Comparison of ENCODE assay signal across 24 cellular contexts in genomic region chr11:122686106-122686505, GRCh38. TPM values are rescaled to one million over a fixed set of nuclear protein-coding genes. Genes with fewer than 3 reads are reported as not detected.
DNase-seq lines count a peak whose midpoint lies in the region; ATAC-seq, FAIRE-seq and TF ChIP-seq lines count a peak whose summit lies in the region.
"Had no signal": no experiment of that assay in that cellular context is flagged by ENCODE, and none has a peak within 500 bp of the region (broad histone marks: within the 10 kb centered on the region; RNA-seq: fewer than 3 reads in every experiment).

No MANE protein-coding gene starts in this region.

- H3K4me1 ChIP-seq in spleen (peaks cover 8 to 95% (median 46%) of the 10 kb centered on the region in 6 donors), testis (no peaks in the 10 kb centered on the region)
- H3K4me1 ChIP-seq: psoas muscle had no signal

- DNase-seq in activated T-cell treated with anti-CD3 and anti-CD28 coated beads, Interleukin-2, amount 50 U/mL, for 24 hours = no peak
- DNase-seq in activated T-cell treated with anti-CD3 and anti-CD28 coated beads, Interleukin-2, amount 50 U/mL, for 1 hour = no peak
- DNase-seq in T-helper 17 cell = no peak
- peak; percentile 83 for DNase-seq in kidney glomerular epithelial cell (lab: John Stamatoyannopoulos, UW)
- DNase-seq in spleen = no peak
- no peak for DNase-seq in frontal cortex (ENCODE audit: low spot score in 2 of 2)
- no peak for DNase-seq in testis
- no peak for DNase-seq in CD1c-positive myeloid dendritic cell (ENCODE audit: extremely low spot score)
- DNase-seq: activated CD4-positive, alpha-beta T cell treated with anti-CD3 and anti-CD28 coated beads, Interleukin-2, amount 50 U/mL, for 4 hours; activated T-cell treated with anti-CD3 and anti-CD28 coated beads, Interleukin-2, amount 50 U/mL, for 48 hours; brain microvascular endothelial cell; erythroblast; NCI-H2029; NCI-H524; psoas muscle; SHP77; stimulated activated CD4-positive, alpha-beta T cell treated with anti-CD3 and anti-CD28 coated beads, Interleukin-12 subunit alpha, Interleukin-12 subunit beta, amount 100 ng/mL, for 4 hours; T-helper 1 cell had no signal

- H3K36me3 Mint-ChIP-seq in activated T-cell treated with anti-CD3 and anti-CD28 coated beads, Interleukin-2, amount 50 U/mL, for 24 hours (ENCODE audit: low read depth) = peaks cover 2% of the 10 kb centered on the region
- H3K36me3 Mint-ChIP-seq in T-helper 17 cell (ENCODE audit: low read depth) = peaks cover 4% of the 10 kb centered on the region
- H3K36me3 Mint-ChIP-seq: type B pancreatic cell had no signal

- FAIRE-seq in frontal cortex (lab: Jason Lieb, UNC) = no peak
- FAIRE-seq: H54, K562 had no signal

- TF ChIP-seq CTCF in spleen (IDR thresholded peaks at IDR 0.05 in 8 of 11, conservative IDR thresholded peaks at IDR 0.05 in 3 of 11) = no peak
- TF ChIP-seq CTCF in testis (IDR thresholded peaks at IDR 0.05) = no peak

- no peaks in the 10 kb centered on the region for H3K27me3 Mint-ChIP-seq in activated T-cell treated with anti-CD3 and anti-CD28 coated beads, Interleukin-2, amount 50 U/mL, for 24 hours
- H3K27me3 Mint-ChIP-seq in T-helper 17 cell = no peaks in the 10 kb centered on the region
- H3K27me3 Mint-ChIP-seq: activated naive CD4-positive, alpha-beta T cell treated with anti-CD3 and anti-CD28 coated beads, Interleukin-2, amount 50 U/mL, for 24 hours; type B pancreatic cell had no signal

- H3K4me1 Mint-ChIP-seq in activated T-cell treated with anti-CD3 and anti-CD28 coated beads, Interleukin-2, amount 50 U/mL, for 24 hours (ENCODE audit: low read depth) = peaks cover 70% of the 10 kb centered on the region
- peaks cover 20% of the 10 kb centered on the region for H3K4me1 Mint-ChIP-seq in T-helper 17 cell

- 63 to 76% (median 71%) methylated on average over 8 of the region's 8 CpGs for WGBS in spleen, 5 donors
- 74 to 77% methylated on average over 8 of the region's 8 CpGs for WGBS in testis, 2 donors

- peak overlapping the region; percentile 86 for H3K27ac Mint-ChIP-seq in activated T-cell treated with anti-CD3 and anti-CD28 coated beads, Interleukin-2, amount 50 U/mL, for 24 hours
- H3K27ac Mint-ChIP-seq in T-helper 17 cell = peak overlapping the region; percentile 21
- H3K27ac Mint-ChIP-seq: activated naive CD4-positive, alpha-beta T cell treated with anti-CD3 and anti-CD28 coated beads, Interleukin-2, amount 50 U/mL, for 24 hours; type B pancreatic cell had no signal

- no peak for ATAC-seq in T-helper 17 cell
- ATAC-seq: K562, psoas muscle had no signal

- H3K27me3 ChIP-seq in spleen (replicated peaks in 1 of 7) (no peaks in the 10 kb centered on the region), testis (no peaks in the 10 kb centered on the region)
- H3K27me3 ChIP-seq: brain microvascular endothelial cell had no signal

- H3K4me3 ChIP-seq in spleen = no peak overlapping the region
- no peak overlapping the region for H3K4me3 ChIP-seq in testis
- H3K4me3 ChIP-seq: K562, psoas muscle had no signal

- H3K27ac ChIP-seq in spleen = peak overlapping the region in 5 of 8 donors; percentile 27 to 57 (median 32)
- H3K27ac ChIP-seq in testis = no peak overlapping the region
- H3K27ac ChIP-seq: brain microvascular endothelial cell, C4-2B, psoas muscle, VCaP had no signal

- TF ChIP-seq POLR2A in spleen (IDR thresholded peaks at IDR 0.05) = no peak
- no peak for TF ChIP-seq POLR2A in testis (IDR thresholded peaks at IDR 0.05)

- intact Hi-C loops in spleen (cut with DNase I; ENCODE audit: low total_unique reads) (no loop called here), testis (cut with DNase I; ENCODE audit: low total_unique reads) (no loop called here)

- no peaks in the 10 kb centered on the region for H3K9me3 Mint-ChIP-seq in activated T-cell treated with anti-CD3 and anti-CD28 coated beads, Interleukin-2, amount 50 U/mL, for 24 hours
- H3K9me3 Mint-ChIP-seq: type B pancreatic cell had no signal

- no peak overlapping the region for H3K4me3 Mint-ChIP-seq in activated T-cell treated with anti-CD3 and anti-CD28 coated beads, Interleukin-2, amount 50 U/mL, for 24 hours
- no peak overlapping the region for H3K4me3 Mint-ChIP-seq in T-helper 17 cell
- H3K4me3 Mint-ChIP-seq: activated naive CD4-positive, alpha-beta T cell treated with anti-CD3 and anti-CD28 coated beads, Interleukin-2, amount 50 U/mL, for 24 hours; type B pancreatic cell had no signal

- H3K36me3 ChIP-seq in spleen (peaks cover 0 to 9% (median 0%) of the 10 kb centered on the region in 6 donors), testis (ENCODE audit: low read depth, missing control alignments) (no peaks in the 10 kb centered on the region)
- H3K36me3 ChIP-seq: brain microvascular endothelial cell had no signal

- no peaks in the 10 kb centered on the region for H3K9me3 ChIP-seq in T-helper 17 cell (ENCODE audit: control insufficient read depth, low read length, poor library complexity, severe bottlenecking)
- no peaks in the 10 kb centered on the region for H3K9me3 ChIP-seq in spleen
- no peaks in the 10 kb centered on the region for H3K9me3 ChIP-seq in testis
- H3K9me3 ChIP-seq: psoas muscle had no signal

RNA-seq across cellular contexts. Expression of gene UBASH3B, which starts 30.6 kb away (rescaled TPM):
- total RNA-seq in T-helper 17 cell (10 to 100 TPM; 22.6 to 23.6 TPM), spleen (100 to 1,000 TPM in 4 of 7 donors, 10 to 100 TPM in 3; 68.2 to 190 (median 156) TPM), frontal cortex (24.1 TPM), testis (10 to 100 TPM; 14.6 to 20.4 TPM)
- polyA plus RNA-seq in spleen (10 to 100 TPM in 1 of 3 donors, 1 to 10 TPM in 2; 4.4 to 17.8 (median 6.7) TPM), testis (ENCODE audit: insufficient read depth, low read depth, low replicate concordance) (3.9 TPM)

Comparison
In these comparisons a context has a peak if more than half of its experiments do, and no peak if none do; other contexts are left out.
1. H3K27ac ChIP-seq: peak in spleen (5 of 8); none in testis (0 of 2).